ENCODE assay signal across 28 cellular contexts in the genomic region with DNA sequence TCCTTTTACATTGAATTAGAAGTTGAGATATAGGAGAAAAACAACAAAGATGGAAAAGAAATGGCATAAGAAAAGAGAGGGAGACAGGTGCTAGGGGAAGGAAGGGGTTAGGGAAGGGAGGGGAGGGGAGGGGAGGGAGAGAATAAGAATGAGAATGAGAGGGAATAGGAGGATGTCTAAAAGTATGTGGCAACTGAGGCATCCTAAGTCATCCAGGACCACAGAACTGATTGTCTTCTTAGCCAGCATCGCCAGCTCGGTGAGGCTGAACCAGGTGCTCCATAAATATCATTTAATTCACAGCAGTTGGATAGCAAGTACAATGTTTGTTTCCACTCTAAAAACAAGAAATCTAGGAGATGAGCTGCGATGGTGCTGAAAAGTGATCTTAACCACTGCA.
"Had no signal": no experiment of that assay in that cellular context is flagged by ENCODE, and none has a peak within 500 bp of the region (broad histone marks: within the 10 kb centered on the region; RNA-seq: fewer than 3 reads in every experiment).

No MANE protein-coding gene starts in this region.

- H3K36me3 ChIP-seq: colonic mucosa, esophagus muscularis mucosa, esophagus squamous epithelium, gastrocnemius medialis, gastroesophageal sphincter, heart left ventricle, heart right ventricle had no signal

- ATAC-seq: effector memory CD8-positive, alpha-beta T cell; esophagus mucosa; foreskin keratinocyte; gastrocnemius medialis; gastroesophageal sphincter; heart left ventricle; heart right ventricle had no signal

- H3K4me1 ChIP-seq: colonic mucosa, esophagus squamous epithelium, foreskin keratinocyte, gastrocnemius medialis, heart left ventricle, heart right ventricle had no signal

- H3K27ac ChIP-seq: colonic mucosa, coronary artery, dorsolateral prefrontal cortex, epithelial cell of prostate, esophagus muscularis mucosa, esophagus squamous epithelium, foreskin keratinocyte, gastrocnemius medialis, gastroesophageal sphincter, heart left ventricle, heart right ventricle had no signal

- DNase-seq: colonic mucosa; cortex of kidney; dermis blood vessel endothelial cell; dorsolateral prefrontal cortex; effector CD4-positive, alpha-beta T cell; effector CD8-positive, alpha-beta T cell; effector memory CD4-positive, alpha-beta T cell; effector memory CD8-positive, alpha-beta T cell; endodermal cell; erythroblast; esophagus squamous epithelium; foreskin fibroblast; foreskin keratinocyte; foreskin melanocyte; gastrocnemius medialis; glutamatergic neuron; head of caudate nucleus; heart left ventricle; heart right ventricle had no signal

- H3K4me3 ChIP-seq: colonic mucosa, coronary artery, dorsolateral prefrontal cortex, esophagus muscularis mucosa, esophagus squamous epithelium, gastrocnemius medialis, gastroesophageal sphincter, heart left ventricle, heart right ventricle had no signal

- H3K9me3 ChIP-seq: colonic mucosa, esophagus muscularis mucosa, esophagus squamous epithelium, gastrocnemius medialis, gastroesophageal sphincter, heart right ventricle had no signal

- H3K27me3 ChIP-seq: colonic mucosa, foreskin keratinocyte, gastrocnemius medialis, gastroesophageal sphincter had no signal

- FAIRE-seq: colon, endometrium, endothelial cell of umbilical vein, frontal cortex had no signal
